ENCODE assay signal across 21 cellular contexts in genomic region chr12:11805680-11806079, GRCh38.
A peak's percentile ranks its signal among the peaks of the same experiment; 100 is the strongest.
DNase-seq lines count a peak whose midpoint lies in the region; ATAC-seq, FAIRE-seq and TF ChIP-seq lines count a peak whose summit lies in the region.
"Had no signal": no experiment of that assay in that cellular context is flagged by ENCODE, and none has a peak within 500 bp of the region (broad histone marks: within the 10 kb centered on the region; RNA-seq: fewer than 3 reads in every experiment).

No MANE protein-coding gene starts in this region.

- no peaks in the 10 kb centered on the region for H3K9me3 Mint-ChIP-seq in dendritic cell treated with granulocyte-macrophage colony-stimulating factor and Interleukin-4, amounts not matched to agents 40 ng/mL and 50 ng/mL, for 4 days
- H3K9me3 Mint-ChIP-seq: central memory CD8-positive, alpha-beta T cell; HFFc6 had no signal

- H3K9me3 ChIP-seq in A549 = no peaks in the 10 kb centered on the region
- H3K9me3 ChIP-seq: lower lobe of right lung, MG63, ovary, vagina had no signal

- H3K4me1 Mint-ChIP-seq in dendritic cell treated with granulocyte-macrophage colony-stimulating factor and Interleukin-4, amounts not matched to agents 40 ng/mL and 50 ng/mL, for 4 days (ENCODE audit: low read depth) = peaks cover 87% of the 10 kb centered on the region

- peaks cover 87% of the 10 kb centered on the region for H3K36me3 Mint-ChIP-seq in dendritic cell treated with granulocyte-macrophage colony-stimulating factor and Interleukin-4, amounts not matched to agents 40 ng/mL and 50 ng/mL, for 4 days (ENCODE audit: low read depth)

- whole genome bisulfite sequencing in A549 (ENCODE audit: missing lambda C conversion rate) = 73% methylated on average over 3 of the region's 3 CpGs

- no peak for TF ChIP-seq POLR2A in A549 (IDR thresholded peaks at IDR 0.05; ENCODE audit: low read length)

- no peak for DNase-seq in A549 (ENCODE audit: low read depth in 1 of 2, low spot score in 1 of 2)
- DNase-seq in DMS53 treated with DMSO at 0.1 percent for 48 hours (lab: John Stamatoyannopoulos, UW; ENCODE audit: unreplicated experiment) = peak; percentile 99
- peak; percentile 32 for DNase-seq in NCI-H510A (lab: John Stamatoyannopoulos, UW)
- DNase-seq: activated naive CD4-positive, alpha-beta T cell treated with Interleukin-2 at 50 U/mL for 16 hours; COR-L47; effector memory CD4-positive, alpha-beta T cell; HFFc6; lower lobe of right lung; MG63; naive B cell; NCI-H187; NCI-H82; ovary; stimulated activated CD4-positive, alpha-beta T cell treated with anti-CD3 and anti-CD28 coated beads, Interleukin-2, amount 100 ng/mL, for 24 hours had no signal

- peak; percentile 54 for FAIRE-seq in A549 (lab: Jason Lieb, UNC)

- POLR2A ChIA-PET in A549 (lab: Yijun Ruan, JAX) = no interaction called here

- intact Hi-C loops in dendritic cell treated with granulocyte-macrophage colony-stimulating factor and Interleukin-4, amounts not matched to agents 40 ng/mL and 50 ng/mL, for 4 days (cut with micrococcal nuclease) = loop anchor here (5.0 kb wide), 1 partner anchor 33 kb away; no protein-coding TSS in a partner anchor

- H3K4me1 ChIP-seq in A549 = no peaks in the 10 kb centered on the region

- H3K27ac ChIP-seq in A549 = no peak overlapping the region
- H3K27ac ChIP-seq: lower lobe of right lung, ovary, vagina had no signal

- TF ChIP-seq EP300 in A549 (IDR thresholded peaks at IDR 0.05) = no peak

- H3K4me3 ChIP-seq in A549 = no peak overlapping the region
- H3K4me3 ChIP-seq: lower lobe of right lung, MG63, ovary, vagina had no signal

- CTCF ChIA-PET in A549 (lab: Yijun Ruan, JAX) = no interaction called here

- no peaks in the 10 kb centered on the region for H3K27me3 Mint-ChIP-seq in dendritic cell treated with granulocyte-macrophage colony-stimulating factor and Interleukin-4, amounts not matched to agents 40 ng/mL and 50 ng/mL, for 4 days
- H3K27me3 Mint-ChIP-seq: central memory CD8-positive, alpha-beta T cell; naive B cell had no signal

- H3K4me2 ChIP-seq in A549 = no peak overlapping the region

- no peak for TF ChIP-seq RAD21 in A549 (conservative IDR thresholded peaks at IDR 0.05 in 1 of 2, IDR thresholded peaks at IDR 0.05 in 1 of 2)

- no peak overlapping the region for H3K4me3 Mint-ChIP-seq in dendritic cell treated with granulocyte-macrophage colony-stimulating factor and Interleukin-4, amounts not matched to agents 40 ng/mL and 50 ng/mL, for 4 days
- H3K4me3 Mint-ChIP-seq: central memory CD8-positive, alpha-beta T cell; HFFc6; naive B cell had no signal

- peak overlapping the region; percentile 88 for H3K27ac Mint-ChIP-seq in dendritic cell treated with granulocyte-macrophage colony-stimulating factor and Interleukin-4, amounts not matched to agents 40 ng/mL and 50 ng/mL, for 4 days
- H3K27ac Mint-ChIP-seq: HFFc6, naive B cell had no signal

- TF ChIP-seq CTCF in A549 (IDR thresholded peaks at IDR 0.05) = no peak

- ATAC-seq in A549 = no peak
- ATAC-seq in HG03460 (IDR thresholded peaks at IDR 0.05; ENCODE audit: unreplicated experiment) = no peak
- ATAC-seq in HG03097 (IDR thresholded peaks at IDR 0.05; ENCODE audit: low FRiP score, unreplicated experiment) = no peak
- ATAC-seq in HG03469 (IDR thresholded peaks at IDR 0.05; ENCODE audit: unreplicated experiment) = no peak
- no peak for ATAC-seq in HG03442 (IDR thresholded peaks at IDR 0.05; ENCODE audit: unreplicated experiment)
- ATAC-seq: lower lobe of right lung had no signal

TF ChIP-seq in A549, 52 proteins besides CTCF, POLR2A, EP300 and RAD21:
- no peak for TF ChIP-seq ESRRA (IDR thresholded peaks at IDR 0.05; ENCODE audit: borderline replicate concordance, low read length)
- TF ChIP-seq CHD2 (IDR thresholded peaks at IDR 0.05; ENCODE audit: low read length, partially characterized antibody) = no peak
- TF ChIP-seq RNF2 (IDR thresholded peaks at IDR 0.05; ENCODE audit: borderline replicate concordance, low read depth) = no peak
- TF ChIP-seq ZSCAN20 (CRISPR knock-in tag; IDR thresholded peaks at IDR 0.05) = no peak
- TF ChIP-seq HOXB13 (CRISPR knock-in tag; IDR thresholded peaks at IDR 0.05; ENCODE audit: low read depth) = no peak
- no peak for TF ChIP-seq EHMT2 (IDR thresholded peaks at IDR 0.05; ENCODE audit: low read depth)
- no peak for TF ChIP-seq CHD4 (IDR thresholded peaks at IDR 0.05; ENCODE audit: borderline replicate concordance)
- TF ChIP-seq MAFK (IDR thresholded peaks at IDR 0.05; ENCODE audit: partially characterized antibody) = no peak
- no peak for TF ChIP-seq E2F6 (IDR thresholded peaks at IDR 0.05; ENCODE audit: borderline replicate concordance, low read depth)
- TF ChIP-seq ZFP36 (IDR thresholded peaks at IDR 0.05; ENCODE audit: borderline replicate concordance, partially characterized antibody) = no peak
- no peak for TF ChIP-seq HMGXB4 (CRISPR knock-in tag; IDR thresholded peaks at IDR 0.05; ENCODE audit: borderline replicate concordance)
- TF ChIP-seq CBX8 (IDR thresholded peaks at IDR 0.05) = no peak
- no peak for TF ChIP-seq TP53 (CRISPR knock-in tag; IDR thresholded peaks at IDR 0.05)
- no peak for TF ChIP-seq ZC3H11A (IDR thresholded peaks at IDR 0.05)
- no peak for TF ChIP-seq POLR2AphosphoS2 (conservative IDR thresholded peaks at IDR 0.05; ENCODE audit: low read length)

Comparison
In these comparisons a context has a peak if more than half of its experiments do, and no peak if none do; other contexts are left out.
1. DNase-seq: peak in DMS53 treated with DMSO at 0.1 percent for 48 hours (single experiment) and NCI-H510A (single experiment); none in A549 (0 of 2).